Comparison of ENCODE assay signal across 8 cellular contexts in genomic region chr4:78661923-78662521, GRCh38.
A peak's percentile ranks its signal among the peaks of the same experiment; 100 is the strongest.
DNase-seq lines count a peak whose midpoint lies in the region; ATAC-seq and TF ChIP-seq lines count a peak whose summit lies in the region.

No MANE protein-coding gene starts in this region.

- peak overlapping the region; percentile 45 for H4K8ac ChIP-seq in mesenchymal stem cell (ENCODE audit: low read length)

- TF ChIP-seq CTCF in Caco-2 (IDR thresholded peaks at IDR 0.05; ENCODE audit: insufficient read depth in 1 of 2, low read depth in 1 of 2, low read length in 1 of 2, severe bottlenecking in 1 of 2, unreplicated experiment in 1 of 2), result no peak

- H3K27me3 ChIP-seq in Caco-2 (replicated peaks; ENCODE audit: control insufficient read depth, insufficient read depth, low read length) (no peaks in the 10 kb centered on the region), mesenchymal stem cell (ENCODE audit: control insufficient read depth in 1 of 2, insufficient read depth in 1 of 2, low read length in 2 of 2) (no peaks in the 10 kb centered on the region), H7 (ENCODE audit: control insufficient read depth, insufficient read depth, low read length) (no peaks in the 10 kb centered on the region)

- no peak overlapping the region for H2BK5ac ChIP-seq in mesenchymal stem cell (ENCODE audit: low read depth, low read length, poor library complexity, severe bottlenecking)

- H3K4me1 ChIP-seq in Caco-2 (peaks cover 5% of the 10 kb centered on the region; the same call in 1 of the 2 replicates), mesenchymal stem cell (ENCODE audit: control insufficient read depth, insufficient read depth, low read depth, low read length) (no peaks in the 10 kb centered on the region)

- H3K36me3 ChIP-seq in Caco-2 (ENCODE audit: control insufficient read depth, insufficient read depth, low read length) (no peaks in the 10 kb centered on the region), mesenchymal stem cell (ENCODE audit: control insufficient read depth in 1 of 2, insufficient read depth in 2 of 2, low read depth in 1 of 2, low read length in 2 of 2) (no peaks in the 10 kb centered on the region), H7 (replicated peaks; ENCODE audit: control insufficient read depth, insufficient read depth, low read length) (no peaks in the 10 kb centered on the region)

- H3K18ac ChIP-seq in mesenchymal stem cell (ENCODE audit: low read depth in 1 of 2, low read length in 2 of 2), result peak overlapping the region in 1 of 2 experiments; percentile 44

- peak overlapping the region in 1 of 2 experiments; percentile 8 for H2BK12ac ChIP-seq in mesenchymal stem cell (ENCODE audit: low read length in 2 of 2)

- CTCF ChIA-PET in Caco-2 (lab: Charles Lee), result interaction anchor here (0.5 to 0.7 kb wide), 2 partner anchors 112 to 202 kb away, joined by 3 to 5 read pairs; no protein-coding TSS in a partner anchor

- no peaks in the 10 kb centered on the region for H3K4me1 Mint-ChIP-seq in Caco-2 (ENCODE audit: low read depth, unreplicated experiment)

- H3K27ac ChIP-seq in angular gyrus (ENCODE audit: low read depth, low read length), result peak overlapping the region; percentile 70
- H3K27ac ChIP-seq in mesenchymal stem cell (ENCODE audit: low read length, poor library complexity, severe bottlenecking), result peak overlapping the region; percentile 30

- ATAC-seq in GM19351 (IDR thresholded peaks at IDR 0.05; ENCODE audit: unreplicated experiment), result peak; percentile 86
- peak; percentile 84 for ATAC-seq in HG03342 (IDR thresholded peaks at IDR 0.05; ENCODE audit: unreplicated experiment)

- no peak overlapping the region for H4K91ac ChIP-seq in mesenchymal stem cell (ENCODE audit: low read length)

- BruUV-seq in Caco-2 (replicated peaks; lab: Mats Ljungman, UMichigan), result no TSS peak

- H2BK120ac ChIP-seq in mesenchymal stem cell (ENCODE audit: low read depth, low read length), result no peak overlapping the region

- peak in 1 of 2 experiments; percentile 32 for DNase-seq in Caco-2
- DNase-seq in mesenchymal stem cell, result peak; percentile 77
- DNase-seq in H7, result no peak
- DNase-seq in stimulated activated CD4-positive, alpha-beta T cell treated with anti-CD3 and anti-CD28 coated beads, Interleukin-2, amount 100 ng/mL, for 48 hours, result no peak
- no peak for DNase-seq in stimulated activated CD4-positive, alpha-beta T cell treated with anti-CD3 and anti-CD28 coated beads, Interleukin-4, amount 100 ng/mL, for 24 hours

- no peak overlapping the region for H3K4me3 Mint-ChIP-seq in Caco-2 (ENCODE audit: unreplicated experiment)

- H3K4ac ChIP-seq in mesenchymal stem cell (ENCODE audit: low read depth in 1 of 2, low read length in 2 of 2), result peak overlapping the region in 1 of 2 experiments; percentile 6

- no peaks in the 10 kb centered on the region for H3K79me1 ChIP-seq in mesenchymal stem cell (replicated peaks; ENCODE audit: low read length, poor library complexity, severe bottlenecking)

- H3K9ac ChIP-seq in mesenchymal stem cell (ENCODE audit: low read length), result no peak overlapping the region

- H3K4me2 ChIP-seq in mesenchymal stem cell (ENCODE audit: low read length, poor library complexity, severe bottlenecking), result no peak overlapping the region

- no peak overlapping the region for H2AK5ac ChIP-seq in mesenchymal stem cell (ENCODE audit: low read length, severe bottlenecking)

- intact Hi-C loops in Caco-2 (cut with micrococcal nuclease; ENCODE audit: unreplicated experiment), result loop anchor here (1.0 kb wide), 1 partner anchor 32 kb away; no protein-coding TSS in a partner anchor

- no peaks in the 10 kb centered on the region for H3K9me3 ChIP-seq in Caco-2
- H3K9me3 ChIP-seq in mesenchymal stem cell (ENCODE audit: control insufficient read depth, low read length), result no peaks in the 10 kb centered on the region

- no peak overlapping the region for H3K23ac ChIP-seq in mesenchymal stem cell (ENCODE audit: low read length in 2 of 2)

- no peaks in the 10 kb centered on the region for H3K9me3 Mint-ChIP-seq in Caco-2 (ENCODE audit: unreplicated experiment)

- H2BK15ac ChIP-seq in mesenchymal stem cell (ENCODE audit: low read depth, poor library complexity, severe bottlenecking), result no peak overlapping the region

- POLR2A ChIA-PET in Caco-2 (lab: Charles Lee), result interaction anchor here (0.8 to 1.1 kb wide), 2 partner anchors 111 to 200 kb away, joined by 3 to 5 read pairs; partner anchors contain the start of gene ANXA3

- 22% methylated on average over 3 of the region's 3 CpGs for WGBS in mesenchymal stem cell

- H3K14ac ChIP-seq in mesenchymal stem cell (ENCODE audit: low read length in 2 of 2), result no peak overlapping the region

- no peaks in the 10 kb centered on the region for H3K27me3 Mint-ChIP-seq in Caco-2 (ENCODE audit: insufficient read depth, unreplicated experiment)

- peak overlapping the region; percentile 33 for H3K27ac Mint-ChIP-seq in Caco-2 (ENCODE audit: unreplicated experiment)

- H2AFZ ChIP-seq in mesenchymal stem cell (ENCODE audit: low read depth, low read length), result no peak overlapping the region

- no peaks in the 10 kb centered on the region for H3K36me3 Mint-ChIP-seq in Caco-2 (ENCODE audit: insufficient read depth, unreplicated experiment)

- H3K4me3 ChIP-seq in Caco-2 (ENCODE audit: low read depth, low read length) (no peak overlapping the region), mesenchymal stem cell (ENCODE audit: insufficient read depth in 1 of 2, low read depth in 1 of 2, low read length in 2 of 2) (peak overlapping the region in 1 of 2 experiments; percentile 43), H7 (ENCODE audit: insufficient read depth, low read depth, low read length) (no peak overlapping the region)
